Comparison of ENCODE assay signal across 19 cellular contexts in the genomic region with DNA sequence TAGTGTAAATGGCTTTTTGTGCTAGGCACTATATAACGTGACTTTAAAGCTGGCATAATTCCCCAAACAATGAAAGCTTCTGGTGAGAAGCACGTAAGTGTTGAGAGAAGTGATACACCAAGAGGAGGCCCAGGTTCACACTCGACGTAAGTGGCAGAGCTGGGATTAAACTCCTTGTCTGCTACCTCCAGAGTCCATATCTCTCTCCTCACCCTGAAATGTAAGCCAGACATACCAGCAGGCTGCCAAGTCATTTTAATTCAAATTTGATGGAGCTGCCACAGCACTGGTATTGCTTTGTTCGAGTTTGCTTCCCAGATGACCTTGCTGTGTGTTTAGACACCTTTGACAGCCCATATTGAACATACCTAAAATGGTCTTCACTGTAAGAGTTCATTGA.
"Had no signal": no experiment of that assay in that cellular context is flagged by ENCODE, and none has a peak within 500 bp of the region (broad histone marks: within the 10 kb centered on the region; RNA-seq: fewer than 3 reads in every experiment).

No MANE protein-coding gene starts in this region.

- H3K27ac ChIP-seq: coronary artery, esophagus squamous epithelium, heart left ventricle, neutrophil, parathyroid adenoma, spleen, testis, upper lobe of left lung had no signal

- H2AFZ ChIP-seq: parathyroid adenoma had no signal

- DNase-seq: activated gamma-delta T cell treated with Interleukin-2 at 50 U/mL for 16 hours; activated T-cell treated with anti-CD3 and anti-CD28 coated beads, Interleukin-2, amount 50 U/mL, for 1 hour; aorta; cerebellar nuclear complex; esophagus squamous epithelium; naive thymus-derived CD4-positive, alpha-beta T cell; spleen; stimulated activated CD4-positive, alpha-beta T cell treated with anti-CD3 and anti-CD28 coated beads, Interleukin-4, amount 100 ng/mL, for 1 hour; stimulated activated naive CD4-positive, alpha-beta T cell; T-helper 9 cell; upper lobe of left lung had no signal

- H3K36me3 ChIP-seq: esophagus squamous epithelium, gastroesophageal sphincter, heart left ventricle, neutrophil, spleen, upper lobe of left lung had no signal

- H3K27me3 ChIP-seq: esophagus squamous epithelium, gastroesophageal sphincter, heart left ventricle, neutrophil, spleen, testis, upper lobe of left lung had no signal

- H3K4me1 Mint-ChIP-seq: activated naive CD4-positive, alpha-beta T cell treated with anti-CD3 and anti-CD28 coated beads, Interleukin-2, amount 50 U/mL, for 24 hours; naive thymus-derived CD4-positive, alpha-beta T cell had no signal

- H3K9ac ChIP-seq: parathyroid adenoma had no signal

- H3K4me3 Mint-ChIP-seq: activated naive CD4-positive, alpha-beta T cell treated with anti-CD3 and anti-CD28 coated beads, Interleukin-2, amount 50 U/mL, for 24 hours; naive thymus-derived CD4-positive, alpha-beta T cell had no signal

- H3K4me3 ChIP-seq: coronary artery, esophagus squamous epithelium, gastroesophageal sphincter, heart left ventricle, lung, spleen, testis, upper lobe of left lung had no signal

- H3K27me3 Mint-ChIP-seq: activated naive CD4-positive, alpha-beta T cell treated with anti-CD3 and anti-CD28 coated beads, Interleukin-2, amount 50 U/mL, for 24 hours had no signal

- H3K9me3 ChIP-seq: gastroesophageal sphincter, neutrophil, testis, upper lobe of left lung had no signal

- H3K27ac Mint-ChIP-seq: activated naive CD4-positive, alpha-beta T cell treated with anti-CD3 and anti-CD28 coated beads, Interleukin-2, amount 50 U/mL, for 24 hours; naive thymus-derived CD4-positive, alpha-beta T cell had no signal

- H3K4me1 ChIP-seq: esophagus squamous epithelium, parathyroid adenoma, testis had no signal

- H3K79me2 ChIP-seq: parathyroid adenoma had no signal
